ENCODE assay signal across 36 cellular contexts in the genomic region with DNA sequence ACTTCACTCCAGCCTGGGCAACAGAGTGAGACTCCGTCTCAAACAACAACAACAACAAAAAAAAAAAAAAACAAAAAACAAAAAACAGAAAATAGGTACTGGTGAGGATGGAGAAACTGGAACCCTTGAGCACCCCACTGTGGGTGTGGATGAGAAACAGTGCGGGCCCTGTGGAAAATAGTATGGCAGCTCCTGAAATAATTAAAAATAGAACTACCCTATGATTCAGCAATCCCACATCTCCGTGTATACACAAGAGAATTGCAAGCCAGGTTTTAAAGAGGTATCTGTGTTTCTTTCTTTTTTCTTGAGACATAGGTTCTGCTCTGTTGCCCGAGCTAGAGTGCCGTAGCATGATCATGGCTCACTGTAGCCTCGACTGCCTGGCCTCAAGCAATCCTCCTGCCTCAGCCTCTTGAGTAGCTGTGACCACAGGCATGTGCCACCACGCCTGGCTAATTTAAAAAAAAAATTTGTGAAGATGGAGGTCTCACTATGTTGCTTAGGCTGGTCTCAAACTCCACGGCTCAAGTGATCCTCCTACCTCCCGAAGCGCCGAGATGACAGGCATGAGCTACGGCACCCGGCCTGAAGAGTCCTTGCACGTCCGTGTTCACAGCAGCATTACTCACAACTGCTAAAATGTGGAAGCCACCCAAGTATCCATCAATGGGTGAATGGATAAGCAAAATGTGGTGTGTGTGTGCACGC. TPM values are rescaled to one million over a fixed set of nuclear protein-coding genes. Genes with fewer than 3 reads are reported as not detected.
"Had no signal": no experiment of that assay in that cellular context is flagged by ENCODE, and none has a peak within 500 bp of the region (broad histone marks: within the 10 kb centered on the region; RNA-seq: fewer than 3 reads in every experiment).

No MANE protein-coding gene starts in this region.

- H3K36me3 Mint-ChIP-seq: activated CD8-positive, alpha-beta memory T cell treated with anti-CD3 and anti-CD28 coated beads, Interleukin-2, amount 10 ng/mL, durations not matched to agents 7 days and 5 days; activated naive CD4-positive, alpha-beta T cell treated with anti-CD3 and anti-CD28 coated beads, Interleukin-2, amount 50 U/mL, for 24 hours; activated naive CD8-positive, alpha-beta T cell treated with anti-CD3 and anti-CD28 coated beads for 36 hours; T-cell had no signal

- DNase-seq: activated B cell treated with CpG ODN at 0.5 μM for 24 hours; activated CD4-positive, alpha-beta T cell treated with anti-CD3 and anti-CD28 coated beads for 48 hours; activated CD4-positive, alpha-beta T cell treated with anti-CD3 and anti-CD28 coated beads, Interleukin-2, amount 50 U/mL, for 1 hour; activated CD4-positive, alpha-beta T cell treated with anti-CD3 and anti-CD28 coated beads, Interleukin-2, amount 50 U/mL, for 48 hours; activated CD8-positive, alpha-beta memory T cell treated with anti-CD3 and anti-CD28 coated beads, Interleukin-2, amount 10 ng/mL, durations not matched to agents 7 days and 5 days; activated CD8-positive, alpha-beta memory T cell treated with anti-CD3 and anti-CD28 coated beads, Interleukin-2, amount 50 U/mL, for 4 hours; activated CD8-positive, alpha-beta T cell treated with anti-CD3 and anti-CD28 coated beads, Interleukin-2, amount 10 ng/mL, durations not matched to agents 7 days and 5 days; activated effector memory CD4-positive, alpha-beta T cell treated with anti-CD3 and anti-CD28 coated beads, Interleukin-2, amount 50 U/mL, for 16 hours; activated naive CD4-positive, alpha-beta T cell treated with anti-CD3 and anti-CD28 coated beads for 36 hours; activated naive CD8-positive, alpha-beta T cell treated with anti-CD3 and anti-CD28 coated beads for 36 hours; activated naive CD8-positive, alpha-beta T cell treated with anti-CD3 and anti-CD28 coated beads, Interleukin-2, amount 50 U/mL, for 24 hours; activated T-cell treated with anti-CD3 and anti-CD28 coated beads, Interleukin-2, amount 50 U/mL, for 1 hour; activated T-cell treated with anti-CD3 and anti-CD28 coated beads, Interleukin-2, amount 50 U/mL, for 48 hours; adrenal gland; amygdala; aorta; body of pancreas; central memory CD4-positive, alpha-beta T cell; cerebellar nuclear complex; colonic mucosa; effector CD8-positive, alpha-beta T cell; endodermal cell; foreskin keratinocyte; gastrocnemius medialis; SW 1271; T-cell; T1000; WERI-Rb-1 had no signal

- H3K9me3 Mint-ChIP-seq: activated B cell treated with CpG ODN at 0.5 μM for 24 hours; activated naive CD4-positive, alpha-beta T cell treated with anti-CD3 and anti-CD28 coated beads for 36 hours; activated naive CD4-positive, alpha-beta T cell treated with anti-CD3 and anti-CD28 coated beads, Interleukin-2, amount 50 U/mL, for 24 hours; activated naive CD8-positive, alpha-beta T cell treated with anti-CD3 and anti-CD28 coated beads for 36 hours; activated naive CD8-positive, alpha-beta T cell treated with anti-CD3 and anti-CD28 coated beads, Interleukin-2, amount 50 U/mL, for 24 hours; activated T-helper 1 cell treated with anti-CD3 and anti-CD28 coated beads, Interleukin-12 subunit alpha, Interleukin-12 subunit beta, Interleukin-2, Interleukin-4 antibody, amounts not matched to agents 30 ng/mL and 10 ng/mL and 1 ng/mL, durations not matched to agents 14 hours and 24 hours and 36 hours; activated T-helper 2 cell treated with anti-CD3 and anti-CD28 coated beads, Interferon-gamma antibody, Interleukin-2, Interleukin-4, amounts not matched to agents 10 μg/mL and 5 μg/mL and 100 μg/mL, durations not matched to agents 14 hours and 24 hours and 36 hours; endodermal cell; T-cell; T-helper 1 cell treated with Interleukin-12 subunit alpha and Interleukin-12 subunit beta and Interleukin-4 antibody, amounts not matched to agents 30 μg/mL and 1 μg/mL, for 36 hours; T-helper 2 cell treated with Interferon-gamma antibody and Interleukin-4, amounts not matched to agents 5 μg/mL and 100 μg/mL, for 36 hours had no signal

- H3K4me1 Mint-ChIP-seq: activated B cell treated with CpG ODN at 0.5 μM for 24 hours; activated CD8-positive, alpha-beta memory T cell treated with anti-CD3 and anti-CD28 coated beads, Interleukin-2, amount 10 ng/mL, durations not matched to agents 7 days and 5 days; activated naive CD4-positive, alpha-beta T cell treated with anti-CD3 and anti-CD28 coated beads, Interleukin-2, amount 50 U/mL, for 24 hours; activated naive CD8-positive, alpha-beta T cell treated with anti-CD3 and anti-CD28 coated beads for 36 hours; activated naive CD8-positive, alpha-beta T cell treated with anti-CD3 and anti-CD28 coated beads, Interleukin-2, amount 50 U/mL, for 24 hours; T-cell had no signal

- H3K27ac Mint-ChIP-seq: activated B cell treated with CpG ODN at 0.5 μM for 24 hours; activated CD8-positive, alpha-beta memory T cell treated with anti-CD3 and anti-CD28 coated beads, Interleukin-2, amount 10 ng/mL, durations not matched to agents 7 days and 5 days; activated CD8-positive, alpha-beta T cell treated with anti-CD3 and anti-CD28 coated beads, Interleukin-2, amount 10 ng/mL, durations not matched to agents 7 days and 5 days; activated naive CD4-positive, alpha-beta T cell treated with anti-CD3 and anti-CD28 coated beads for 36 hours; activated naive CD4-positive, alpha-beta T cell treated with anti-CD3 and anti-CD28 coated beads, Interleukin-2, amount 50 U/mL, for 24 hours; activated naive CD8-positive, alpha-beta T cell treated with anti-CD3 and anti-CD28 coated beads for 36 hours; activated naive CD8-positive, alpha-beta T cell treated with anti-CD3 and anti-CD28 coated beads, Interleukin-2, amount 50 U/mL, for 24 hours; activated T-helper 1 cell treated with anti-CD3 and anti-CD28 coated beads, Interleukin-12 subunit alpha, Interleukin-12 subunit beta, Interleukin-2, Interleukin-4 antibody, amounts not matched to agents 30 ng/mL and 10 ng/mL and 1 ng/mL, durations not matched to agents 14 hours and 24 hours and 36 hours; activated T-helper 2 cell treated with anti-CD3 and anti-CD28 coated beads, Interferon-gamma antibody, Interleukin-2, Interleukin-4, amounts not matched to agents 10 μg/mL and 5 μg/mL and 100 μg/mL, durations not matched to agents 14 hours and 24 hours and 36 hours; endodermal cell; T-cell; T-helper 1 cell treated with Interleukin-12 subunit alpha and Interleukin-12 subunit beta and Interleukin-4 antibody, amounts not matched to agents 30 μg/mL and 1 μg/mL, for 36 hours; T-helper 2 cell treated with Interferon-gamma antibody and Interleukin-4, amounts not matched to agents 5 μg/mL and 100 μg/mL, for 36 hours had no signal

- H3K4me3 Mint-ChIP-seq: activated B cell treated with CpG ODN at 0.5 μM for 24 hours; activated CD8-positive, alpha-beta memory T cell treated with anti-CD3 and anti-CD28 coated beads, Interleukin-2, amount 10 ng/mL, durations not matched to agents 7 days and 5 days; activated CD8-positive, alpha-beta T cell treated with anti-CD3 and anti-CD28 coated beads, Interleukin-2, amount 10 ng/mL, durations not matched to agents 7 days and 5 days; activated naive CD4-positive, alpha-beta T cell treated with anti-CD3 and anti-CD28 coated beads for 36 hours; activated naive CD4-positive, alpha-beta T cell treated with anti-CD3 and anti-CD28 coated beads, Interleukin-2, amount 50 U/mL, for 24 hours; activated naive CD8-positive, alpha-beta T cell treated with anti-CD3 and anti-CD28 coated beads for 36 hours; activated naive CD8-positive, alpha-beta T cell treated with anti-CD3 and anti-CD28 coated beads, Interleukin-2, amount 50 U/mL, for 24 hours; activated T-helper 1 cell treated with anti-CD3 and anti-CD28 coated beads, Interleukin-12 subunit alpha, Interleukin-12 subunit beta, Interleukin-2, Interleukin-4 antibody, amounts not matched to agents 30 ng/mL and 10 ng/mL and 1 ng/mL, durations not matched to agents 14 hours and 24 hours and 36 hours; endodermal cell; T-cell; T-helper 1 cell treated with Interleukin-12 subunit alpha and Interleukin-12 subunit beta and Interleukin-4 antibody, amounts not matched to agents 30 μg/mL and 1 μg/mL, for 36 hours; T-helper 2 cell treated with Interferon-gamma antibody and Interleukin-4, amounts not matched to agents 5 μg/mL and 100 μg/mL, for 36 hours had no signal

- H3K27me3 Mint-ChIP-seq: activated B cell treated with CpG ODN at 0.5 μM for 24 hours; activated CD8-positive, alpha-beta memory T cell treated with anti-CD3 and anti-CD28 coated beads, Interleukin-2, amount 10 ng/mL, durations not matched to agents 7 days and 5 days; activated naive CD8-positive, alpha-beta T cell treated with anti-CD3 and anti-CD28 coated beads for 36 hours; activated naive CD8-positive, alpha-beta T cell treated with anti-CD3 and anti-CD28 coated beads, Interleukin-2, amount 50 U/mL, for 24 hours; T-cell had no signal

- ATAC-seq: activated CD4-positive, CD25-positive, alpha-beta regulatory T cell treated with anti-CD3 and anti-CD28 coated beads, Interleukin-2, amount 50 U/mL, for 24 hours; activated CD8-positive, alpha-beta memory T cell treated with anti-CD3 and anti-CD28 coated beads, Interleukin-2, amount 10 ng/mL, durations not matched to agents 7 days and 5 days; activated CD8-positive, alpha-beta T cell treated with anti-CD3 and anti-CD28 coated beads, Interleukin-2, amount 10 ng/mL, durations not matched to agents 7 days and 5 days; activated naive CD8-positive, alpha-beta T cell treated with anti-CD3 and anti-CD28 coated beads, Interleukin-2, amount 50 U/mL, for 24 hours; body of pancreas; foreskin keratinocyte; T-cell had no signal

RNA-seq across cellular contexts. Expression of gene EBF3, which starts 39.5 kb away (rescaled TPM):
- total RNA-seq: activated B cell treated with CpG ODN at 0.5 μM for 24 hours; activated CD8-positive, alpha-beta memory T cell treated with anti-CD3 and anti-CD28 coated beads for 36 hours; activated CD8-positive, alpha-beta memory T cell treated with anti-CD3 and anti-CD28 coated beads, Interleukin-2, amount 10 ng/mL, durations not matched to agents 7 days and 5 days; activated CD8-positive, alpha-beta T cell treated with anti-CD3 and anti-CD28 coated beads, Interleukin-2, amount 10 ng/mL, durations not matched to agents 7 days and 5 days; activated naive CD4-positive, alpha-beta T cell treated with anti-CD3 and anti-CD28 coated beads for 36 hours; activated naive CD8-positive, alpha-beta T cell treated with anti-CD3 and anti-CD28 coated beads for 36 hours; activated T-helper 1 cell treated with anti-CD3 and anti-CD28 coated beads, Interleukin-12 subunit alpha, Interleukin-12 subunit beta, Interleukin-2, Interleukin-4 antibody, amounts not matched to agents 30 ng/mL and 10 ng/mL and 1 ng/mL, durations not matched to agents 14 hours and 24 hours and 36 hours; activated T-helper 2 cell treated with anti-CD3 and anti-CD28 coated beads, Interferon-gamma antibody, Interleukin-2, Interleukin-4, amounts not matched to agents 10 μg/mL and 5 μg/mL and 100 μg/mL, durations not matched to agents 14 hours and 24 hours and 36 hours; epithelial cell of proximal tubule; T-cell had no signal
